Comparison of ENCODE assay signal across 15 cellular contexts in genomic region chr12:42283739-42284138, GRCh38.
"Had no signal": no experiment of that assay in that cellular context is flagged by ENCODE, and none has a peak within 500 bp of the region (broad histone marks: within the 10 kb centered on the region; RNA-seq: fewer than 3 reads in every experiment).

No MANE protein-coding gene starts in this region.

- H3K36me3 Mint-ChIP-seq: activated naive CD4-positive, alpha-beta T cell treated with anti-CD3 and anti-CD28 coated beads, Interleukin-2, amount 50 U/mL, for 24 hours had no signal

- H3K4me1 ChIP-seq: gastrocnemius medialis, left lung, upper lobe of left lung had no signal

- H3K4me3 Mint-ChIP-seq: activated B cell treated with CpG ODN at 0.5 μM for 24 hours; activated CD4-positive, alpha-beta T cell treated with anti-CD3 and anti-CD28 coated beads, Interleukin-2, amount 10 ng/mL, durations not matched to agents 24 days and 14 days; activated naive CD4-positive, alpha-beta T cell treated with anti-CD3 and anti-CD28 coated beads, Interleukin-2, amount 50 U/mL, for 24 hours; nephron had no signal

- ATAC-seq: gastrocnemius medialis; heart right ventricle; left lung; stimulated activated naive CD8-positive, alpha-beta T cell treated with anti-CD3 and anti-CD28 coated beads, Interleukin-15, Interleukin-2, amounts not matched to agents 100 U/mL and 50 U/mL, for 24 hours had no signal

- H3K27ac ChIP-seq: gastrocnemius medialis, heart right ventricle, left lung, upper lobe of left lung had no signal

- H3K4me3 ChIP-seq: gastrocnemius medialis, heart right ventricle, left lung, upper lobe of left lung had no signal

- H3K9me3 ChIP-seq: gastrocnemius medialis, heart right ventricle, left lung, upper lobe of left lung had no signal

- H3K9me3 Mint-ChIP-seq: activated B cell treated with CpG ODN at 0.5 μM for 24 hours; activated CD4-positive, alpha-beta T cell treated with anti-CD3 and anti-CD28 coated beads, Interleukin-2, amount 10 ng/mL, durations not matched to agents 24 days and 14 days; activated naive CD4-positive, alpha-beta T cell treated with anti-CD3 and anti-CD28 coated beads, Interleukin-2, amount 50 U/mL, for 24 hours had no signal

- H3K27ac Mint-ChIP-seq: activated B cell treated with CpG ODN at 0.5 μM for 24 hours; activated CD4-positive, alpha-beta T cell treated with anti-CD3 and anti-CD28 coated beads, Interleukin-2, amount 10 ng/mL, durations not matched to agents 24 days and 14 days; nephron had no signal

- H3K27me3 ChIP-seq: gastrocnemius medialis, left lung, upper lobe of left lung had no signal

- DNase-seq: activated B cell treated with CpG ODN at 0.5 μM for 24 hours; activated CD4-positive, alpha-beta T cell treated with anti-CD3 and anti-CD28 coated beads, Interleukin-2, amount 10 ng/mL, durations not matched to agents 24 days and 14 days; activated T-cell treated with anti-CD3 and anti-CD28 coated beads, Interleukin-2, amount 50 U/mL, for 1 hour; central memory CD4-positive, alpha-beta T cell; cortex of kidney; effector memory CD4-positive, alpha-beta T cell; gastrocnemius medialis; heart right ventricle; left lung; stimulated activated CD4-positive, alpha-beta T cell treated with anti-CD3 and anti-CD28 coated beads, Interleukin-4, amount 100 ng/mL, for 1 hour; stimulated activated CD8-positive, alpha-beta memory T cell treated with anti-CD3 and anti-CD28 coated beads, Interleukin-4, amount 100 ng/mL, for 48 hours; stimulated activated naive CD8-positive, alpha-beta T cell treated with anti-CD3 and anti-CD28 coated beads, Interleukin-15, Interleukin-2, amounts not matched to agents 100 U/mL and 50 U/mL, for 24 hours; upper lobe of left lung had no signal

- H3K36me3 ChIP-seq: gastrocnemius medialis, heart right ventricle, left lung, upper lobe of left lung had no signal
